ENCODE assay signal across 10 cellular contexts in the genomic region with DNA sequence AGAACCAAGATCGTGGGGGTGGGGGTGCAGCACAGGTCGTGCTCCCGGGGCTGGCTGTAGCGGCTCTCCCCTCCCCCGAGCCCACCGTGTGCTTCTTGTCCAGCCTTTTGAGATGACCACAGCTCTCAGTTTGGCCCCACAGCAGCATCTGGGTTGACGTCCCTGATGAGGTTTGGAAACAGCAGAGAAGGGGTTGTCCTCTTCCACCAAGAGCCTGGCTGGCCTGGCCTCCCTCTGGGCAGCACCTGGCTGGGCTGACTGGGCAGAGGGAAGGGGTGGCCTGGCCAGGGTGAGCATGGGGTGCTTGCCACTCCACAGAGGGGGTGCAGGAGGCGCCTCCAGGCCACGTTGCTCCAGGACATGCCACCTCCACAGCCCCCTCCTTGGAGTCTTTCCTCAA.
DNase-seq lines count a peak whose midpoint lies in the region; ATAC-seq and TF ChIP-seq lines count a peak whose summit lies in the region.
"Had no signal": no experiment of that assay in that cellular context is flagged by ENCODE, and none has a peak within 500 bp of the region (broad histone marks: within the 10 kb centered on the region; RNA-seq: fewer than 3 reads in every experiment).

No MANE protein-coding gene starts in this region.

- ATAC-seq in CD4-positive, CD25-positive, alpha-beta regulatory T cell (ENCODE audit: low read depth in 2 of 2) = no peak
- ATAC-seq in GM21528 (IDR thresholded peaks at IDR 0.05; ENCODE audit: low FRiP score, unreplicated experiment) (no peak), HG02642 (IDR thresholded peaks at IDR 0.05; ENCODE audit: poor library complexity, unreplicated experiment) (no peak)

- H4K20me1 ChIP-seq in Karpas-422 (ENCODE audit: insufficient read depth, low read depth, low read length) = peaks cover 62% of the 10 kb centered on the region

- H3K4me3 Mint-ChIP-seq in CD4-positive, CD25-positive, alpha-beta regulatory T cell = peak overlapping the region in 3 of 4 donors; percentile 88 to 91 (median 90)
- peak overlapping the region; percentile 71 for H3K4me3 Mint-ChIP-seq in dendritic cell treated with granulocyte-macrophage colony-stimulating factor and Interleukin-4, amounts not matched to agents 40 ng/mL and 50 ng/mL, for 4 days

- no peaks in the 10 kb centered on the region for H3K9me2 ChIP-seq in Karpas-422 (replicated peaks; ENCODE audit: insufficient read depth, low read length)

- H3K36me3 ChIP-seq in CD4-positive, CD25-positive, alpha-beta regulatory T cell (ENCODE audit: control insufficient read depth, insufficient read depth, low read length) = no peaks in the 10 kb centered on the region
- H3K36me3 ChIP-seq in parathyroid adenoma (ENCODE audit: control insufficient read depth, insufficient read depth, low read length) (no peaks in the 10 kb centered on the region), Karpas-422 (ENCODE audit: insufficient read depth, low read length) (no peaks in the 10 kb centered on the region)
- H3K36me3 ChIP-seq: brain microvascular endothelial cell, ovary had no signal

- no peaks in the 10 kb centered on the region for H3K27me3 ChIP-seq in CD4-positive, CD25-positive, alpha-beta regulatory T cell (ENCODE audit: control insufficient read depth, insufficient read depth, low read length)
- no peaks in the 10 kb centered on the region for H3K27me3 ChIP-seq in parathyroid adenoma (ENCODE audit: control insufficient read depth, insufficient read depth, low read length)
- H3K27me3 ChIP-seq in Karpas-422 (ENCODE audit: low read length) = no peaks in the 10 kb centered on the region
- H3K27me3 ChIP-seq: brain microvascular endothelial cell, ovary had no signal

- H2AFZ ChIP-seq in parathyroid adenoma (no peak overlapping the region), Karpas-422 (ENCODE audit: low read length) (no peak overlapping the region)

- H3K4me1 ChIP-seq in CD4-positive, CD25-positive, alpha-beta regulatory T cell (ENCODE audit: control insufficient read depth, insufficient read depth, low read length, poor library complexity, severe bottlenecking) = peaks cover 76% of the 10 kb centered on the region
- H3K4me1 ChIP-seq in parathyroid adenoma (no peaks in the 10 kb centered on the region), Karpas-422 (ENCODE audit: low read length) (peaks cover 18% of the 10 kb centered on the region)

- H3K27ac Mint-ChIP-seq in CD4-positive, CD25-positive, alpha-beta regulatory T cell = peak overlapping the region; percentile 86 to 94 (median 94)
- H3K27ac Mint-ChIP-seq in dendritic cell treated with granulocyte-macrophage colony-stimulating factor and Interleukin-4, amounts not matched to agents 40 ng/mL and 50 ng/mL, for 4 days = peak overlapping the region; percentile 96

- H3K9me3 ChIP-seq in CD4-positive, CD25-positive, alpha-beta regulatory T cell (ENCODE audit: control insufficient read depth in 2 of 2, low read length in 2 of 2) = no peaks in the 10 kb centered on the region
- no peaks in the 10 kb centered on the region for H3K9me3 ChIP-seq in parathyroid adenoma (ENCODE audit: control insufficient read depth, low read length)
- H3K9me3 ChIP-seq in Karpas-422 (ENCODE audit: low read length) = no peaks in the 10 kb centered on the region
- H3K9me3 ChIP-seq: ovary had no signal

- H3K4me2 ChIP-seq in parathyroid adenoma (ENCODE audit: low read length) (no peak overlapping the region), Karpas-422 (ENCODE audit: low read depth, low read length, poor library complexity, severe bottlenecking) (no peak overlapping the region)

- CTCF ChIA-PET in RWPE1 (lab: Yijun Ruan, JAX) = no interaction called here

- H3K27ac ChIP-seq in CD4-positive, CD25-positive, alpha-beta regulatory T cell (ENCODE audit: insufficient read depth, low read length, poor library complexity, severe bottlenecking) = peak overlapping the region; percentile 79
- H3K27ac ChIP-seq in RWPE1 (peak overlapping the region; percentile 97), parathyroid adenoma (peak overlapping the region; percentile 7), Karpas-422 (ENCODE audit: low read length) (no peak overlapping the region)

- H3K9ac ChIP-seq in parathyroid adenoma = no peak overlapping the region
- no peak overlapping the region for H3K9ac ChIP-seq in Karpas-422 (ENCODE audit: low read length)

- peaks cover 6 to 83% (median 48%) of the 10 kb centered on the region in 4 donors for H3K4me1 Mint-ChIP-seq in CD4-positive, CD25-positive, alpha-beta regulatory T cell
- peaks cover 100% of the 10 kb centered on the region for H3K4me1 Mint-ChIP-seq in dendritic cell treated with granulocyte-macrophage colony-stimulating factor and Interleukin-4, amounts not matched to agents 40 ng/mL and 50 ng/mL, for 4 days (ENCODE audit: low read depth)

- H3K4me3 ChIP-seq in CD4-positive, CD25-positive, alpha-beta regulatory T cell (ENCODE audit: low read depth, low read length) = peak overlapping the region; percentile 59
- H3K4me3 ChIP-seq in parathyroid adenoma (ENCODE audit: low read depth, low read length) = no peak overlapping the region
- no peak overlapping the region for H3K4me3 ChIP-seq in Karpas-422 (ENCODE audit: low read length)
- H3K4me3 ChIP-seq: ovary had no signal

- H3K79me2 ChIP-seq in parathyroid adenoma = peaks cover 25% of the 10 kb centered on the region
- no peaks in the 10 kb centered on the region for H3K79me2 ChIP-seq in Karpas-422 (ENCODE audit: low read length)

- no peaks in the 10 kb centered on the region for H3K27me3 Mint-ChIP-seq in CD4-positive, CD25-positive, alpha-beta regulatory T cell
- peaks cover 15% of the 10 kb centered on the region for H3K27me3 Mint-ChIP-seq in dendritic cell treated with granulocyte-macrophage colony-stimulating factor and Interleukin-4, amounts not matched to agents 40 ng/mL and 50 ng/mL, for 4 days

- H3K36me3 Mint-ChIP-seq in CD4-positive, CD25-positive, alpha-beta regulatory T cell = no peaks in the 10 kb centered on the region
- H3K36me3 Mint-ChIP-seq in dendritic cell treated with granulocyte-macrophage colony-stimulating factor and Interleukin-4, amounts not matched to agents 40 ng/mL and 50 ng/mL, for 4 days (ENCODE audit: low read depth) = peaks cover 78% of the 10 kb centered on the region

- DNase-seq in CD4-positive, CD25-positive, alpha-beta regulatory T cell = no peak
- no peak for DNase-seq in RWPE1 (ENCODE audit: low spot score)
- DNase-seq in LoVo (ENCODE audit: low spot score) = no peak
- DNase-seq in Karpas-422 = no peak
- DNase-seq: brain microvascular endothelial cell, ovary had no signal

- peaks cover 0 to 2% (median 0%) of the 10 kb centered on the region in 7 donors for H3K9me3 Mint-ChIP-seq in CD4-positive, CD25-positive, alpha-beta regulatory T cell
- H3K9me3 Mint-ChIP-seq in dendritic cell treated with granulocyte-macrophage colony-stimulating factor and Interleukin-4, amounts not matched to agents 40 ng/mL and 50 ng/mL, for 4 days = no peaks in the 10 kb centered on the region

- intact Hi-C loops in dendritic cell treated with granulocyte-macrophage colony-stimulating factor and Interleukin-4, amounts not matched to agents 40 ng/mL and 50 ng/mL, for 4 days (cut with micrococcal nuclease) = loop anchor here (1.0 to 5.0 kb wide), 3 partner anchors 12 to 57 kb away; no protein-coding TSS in a partner anchor

- POLR2A ChIA-PET in RWPE1 (lab: Yijun Ruan, JAX; ENCODE audit: low non-redundant PET) = no interaction called here

- TF ChIP-seq CTCF in RWPE1 (conservative IDR thresholded peaks at IDR 0.05; ENCODE audit: low read depth) (no peak), parathyroid adenoma (IDR thresholded peaks at IDR 0.05) (no peak)
